Comparison of ENCODE assay signal across 8 cellular contexts in genomic region chr1:155979525-155980343, GRCh38. TPM values are rescaled to one million over a fixed set of nuclear protein-coding genes. Genes with fewer than 3 reads are reported as not detected.
A peak's percentile ranks its signal among the peaks of the same experiment; 100 is the strongest.
DNase-seq lines count a peak whose midpoint lies in the region; ATAC-seq and TF ChIP-seq lines count a peak whose summit lies in the region.

No MANE protein-coding gene starts in this region.

- H3K4me1 ChIP-seq in CD8-positive, alpha-beta memory T cell (ENCODE audit: insufficient read depth, low read length) = peaks cover 63% of the 10 kb centered on the region
- H3K4me1 ChIP-seq in mammary epithelial cell (ENCODE audit: insufficient read depth, low read length) (peaks cover 75% of the 10 kb centered on the region), aorta (ENCODE audit: control insufficient read depth in 1 of 2, insufficient read depth in 2 of 2, low read length in 2 of 2) (peaks cover 0 to 16% of the 10 kb centered on the region in 2 donors)

- H4K20me1 ChIP-seq in mammary epithelial cell (ENCODE audit: insufficient read depth, low read length) = no peaks in the 10 kb centered on the region

- dilution Hi-C loops in mammary epithelial cell (cut with HindIII; ENCODE audit: low sequenced_read_pairs) = no loop called here

- H2AFZ ChIP-seq in mammary epithelial cell (ENCODE audit: low read depth, low read length) = peak overlapping the region; percentile 75

- H3K4me3 Mint-ChIP-seq in CD8-positive, alpha-beta memory T cell = peak overlapping the region; percentile 92 to 100 (median 98)
- H3K4me3 Mint-ChIP-seq in memory B cell = peak overlapping the region; percentile 86

- CTCF ChIA-PET in CD8-positive, alpha-beta memory T cell (lab: Charles Lee) = interaction anchor here (1.0 to 5.1 kb wide), 6 partner anchors 10 to 41 kb away, joined by 3 to 34 read pairs (median 11); no protein-coding TSS in a partner anchor
- CTCF ChIA-PET in mammary epithelial cell (lab: Charles Lee; ENCODE audit: low non-redundant PET) = interaction anchor here (0.5 to 0.7 kb wide), 3 partner anchors 16 to 249 kb away, joined by 3 to 6 read pairs (median 3); no protein-coding TSS in a partner anchor

- peak overlapping the region; percentile 92 for H3K4me2 ChIP-seq in mammary epithelial cell (ENCODE audit: insufficient read depth, low read depth, low read length)

- H3K9me3 Mint-ChIP-seq in CD8-positive, alpha-beta memory T cell = no peaks in the 10 kb centered on the region
- no peaks in the 10 kb centered on the region for H3K9me3 Mint-ChIP-seq in memory B cell

- H3K27ac ChIP-seq in CD8-positive, alpha-beta memory T cell (ENCODE audit: low read depth, low read length) = peak overlapping the region; percentile 94
- H3K27ac ChIP-seq in mammary epithelial cell (ENCODE audit: insufficient read depth, low read depth, low read length) (peak overlapping the region; percentile 76), aorta (ENCODE audit: low read depth in 1 of 2, low read length in 2 of 2) (peak overlapping the region; percentile 78 to 97)

- H3K36me3 ChIP-seq in CD8-positive, alpha-beta memory T cell (ENCODE audit: insufficient read depth, low read length) = no peaks in the 10 kb centered on the region
- H3K36me3 ChIP-seq in MG63 = peaks cover 77% of the 10 kb centered on the region
- H3K36me3 ChIP-seq in mammary epithelial cell (ENCODE audit: insufficient read depth, low read length) = no peaks in the 10 kb centered on the region
- no peaks in the 10 kb centered on the region for H3K36me3 ChIP-seq in aorta (ENCODE audit: control insufficient read depth in 1 of 2, insufficient read depth in 2 of 2, low read length in 1 of 2)

- no peak for ATAC-seq in memory B cell (ENCODE audit: low read depth)
- ATAC-seq in aorta (ENCODE audit: low FRiP score) = peak; percentile 54
- ATAC-seq in HG03095 (IDR thresholded peaks at IDR 0.05; ENCODE audit: unreplicated experiment) = no peak
- ATAC-seq in HG03442 (IDR thresholded peaks at IDR 0.05; ENCODE audit: unreplicated experiment) = no peak
- ATAC-seq in HG02870 (IDR thresholded peaks at IDR 0.05; ENCODE audit: unreplicated experiment) = no peak

- peaks cover 61 to 82% (median 65%) of the 10 kb centered on the region in 3 donors for H3K4me1 Mint-ChIP-seq in CD8-positive, alpha-beta memory T cell
- peaks cover 54% of the 10 kb centered on the region for H3K4me1 Mint-ChIP-seq in memory B cell

- no peak for TF ChIP-seq CTCF in mammary epithelial cell (conservative IDR thresholded peaks at IDR 0.05 in 1 of 2, IDR thresholded peaks at IDR 0.05 in 1 of 2; ENCODE audit: extremely low read depth in 1 of 2, insufficient read depth in 1 of 2, low read depth in 1 of 2, low read length in 2 of 2)

- WGBS in mammary epithelial cell (ENCODE audit: low coverage, missing lambda C conversion rate) = 23% methylated on average over 3 of the region's 5 CpGs
- 0 to 2% methylated on average over 5 of the region's 5 CpGs for WGBS in aorta, 2 donors

- H3K27me3 ChIP-seq in CD8-positive, alpha-beta memory T cell (ENCODE audit: insufficient read depth, low read length, poor library complexity, severe bottlenecking) = no peaks in the 10 kb centered on the region
- no peaks in the 10 kb centered on the region for H3K27me3 ChIP-seq in MG63
- H3K27me3 ChIP-seq in mammary epithelial cell (ENCODE audit: insufficient read depth, low read length) = no peaks in the 10 kb centered on the region
- no peaks in the 10 kb centered on the region for H3K27me3 ChIP-seq in aorta (ENCODE audit: control insufficient read depth in 1 of 2, insufficient read depth in 2 of 2, low read length in 1 of 2)

- H3K9me3 ChIP-seq in CD8-positive, alpha-beta memory T cell (ENCODE audit: low read length) = no peaks in the 10 kb centered on the region
- no peaks in the 10 kb centered on the region for H3K9me3 ChIP-seq in MG63
- H3K9me3 ChIP-seq in mammary epithelial cell (replicated peaks; ENCODE audit: insufficient read depth, low read length) = no peaks in the 10 kb centered on the region
- H3K9me3 ChIP-seq in aorta (ENCODE audit: control insufficient read depth, low read length) = no peaks in the 10 kb centered on the region

- peak overlapping the region; percentile 92 for H3K9ac ChIP-seq in mammary epithelial cell (ENCODE audit: insufficient read depth, low read length)

- no TSS peak for BruUV-seq in mammary epithelial cell (replicated peaks; lab: Mats Ljungman, UMichigan)

- in situ Hi-C loops in mammary epithelial cell (cut with MboI; ENCODE audit: low sequenced_read_pairs in 2 of 2) = no loop called here

- DNase-seq in CD8-positive, alpha-beta memory T cell = no peak
- DNase-seq in MG63 (peak; percentile 53), mammary epithelial cell (peak; percentile 14), memory B cell (ENCODE audit: low spot score in 2 of 2) (no peak), aorta (peak in 1 of 2 donors; percentile 76)

- peaks cover 71% of the 10 kb centered on the region for H3K79me2 ChIP-seq in mammary epithelial cell (ENCODE audit: insufficient read depth, low read length)

- intact Hi-C loops in mammary epithelial cell (cut with micrococcal nuclease) (loop anchor here (5.0 kb wide), 1 partner anchor 122 kb away; the partner anchor contains the start of genes GON4L and SYT11), aorta (cut with DNase I) (loop anchor here in 1 of 2 donors (5.0 to 10.0 kb wide), 2 partner anchors 37 to 145 kb away; partner anchors contain the start of gene RXFP4)

- no peaks in the 10 kb centered on the region for H3K27me3 Mint-ChIP-seq in CD8-positive, alpha-beta memory T cell
- no peaks in the 10 kb centered on the region for H3K27me3 Mint-ChIP-seq in memory B cell

- POLR2A ChIA-PET in CD8-positive, alpha-beta memory T cell (lab: Charles Lee) = interaction anchor here (0.5 to 0.9 kb wide), 4 partner anchors 10 to 46 kb away, joined by 3 to 4 read pairs (median 3); partner anchors contain the start of gene KHDC4

- H3K4me3 ChIP-seq in CD8-positive, alpha-beta memory T cell (ENCODE audit: low read length) = peak overlapping the region; percentile 91
- H3K4me3 ChIP-seq in MG63 = peak overlapping the region; percentile 94
- peak overlapping the region; percentile 82 to 91 (median 91) for H3K4me3 ChIP-seq in mammary epithelial cell (replicated peaks in 1 of 3; ENCODE audit: insufficient read depth in 1 of 3, low read depth in 2 of 3, low read length in 3 of 3)
- H3K4me3 ChIP-seq in aorta (ENCODE audit: low read length in 2 of 2) = peak overlapping the region; percentile 95 to 96

- peaks cover 0 to 27% (median 0%) of the 10 kb centered on the region in 3 donors for H3K36me3 Mint-ChIP-seq in CD8-positive, alpha-beta memory T cell
- H3K36me3 Mint-ChIP-seq in memory B cell = peaks cover 17% of the 10 kb centered on the region

- H3K27ac Mint-ChIP-seq in CD8-positive, alpha-beta memory T cell = peak overlapping the region; percentile 86 to 99 (median 94)
- peak overlapping the region; percentile 91 for H3K27ac Mint-ChIP-seq in memory B cell

RNA-seq across cellular contexts. Expression of gene ARHGEF2, which starts 1.4 kb away (rescaled TPM):
- 100 to 1,000 TPM; 168 to 176 TPM for total RNA-seq in CD8-positive, alpha-beta memory T cell
- polyA plus RNA-seq in CD8-positive, alpha-beta memory T cell = 18.8 TPM
- total RNA-seq in MG63 (2014; rRNA removed; shearing (Covaris generic); ENCODE audit: low replicate concordance) = 38.7 and 70.6 TPM in 2 replicates
- 100 to 1,000 TPM in 1 of 2 donors, 10 to 100 TPM in 1; 79.4 to 161 TPM for total RNA-seq in mammary epithelial cell
- 69.9 TPM for polyA plus RNA-seq in mammary epithelial cell
- polyA minus RNA-seq in mammary epithelial cell = 60.4 TPM
- total RNA-seq in aorta = 100 to 1,000 TPM; 175 to 217 TPM
- 10 to 100 TPM; 58.3 to 58.9 TPM for polyA plus RNA-seq in aorta

RNA-seq across cellular contexts. Expression of gene RXFP4, which starts 38.3 kb away (rescaled TPM):
- not detected for total RNA-seq in CD8-positive, alpha-beta memory T cell
- 0.29 TPM for polyA plus RNA-seq in CD8-positive, alpha-beta memory T cell
- total RNA-seq in MG63 (2014; rRNA removed; shearing (Covaris generic); ENCODE audit: low replicate concordance) = not detected in 2 replicates
- total RNA-seq in mammary epithelial cell (not detected), aorta (not detected)
- polyA plus RNA-seq in mammary epithelial cell (0.07 TPM), aorta (not detected)
- not detected for polyA minus RNA-seq in mammary epithelial cell

RNA-seq across cellular contexts. Expression of gene SSR2, which starts 41.0 kb away (rescaled TPM):
- 100 to 1,000 TPM; 187 to 190 TPM for total RNA-seq in CD8-positive, alpha-beta memory T cell
- 380 TPM for polyA plus RNA-seq in CD8-positive, alpha-beta memory T cell
- total RNA-seq in MG63 (2014; rRNA removed; shearing (Covaris generic); ENCODE audit: low replicate concordance) = 243 and 387 TPM in 2 replicates
- total RNA-seq in mammary epithelial cell (100 to 1,000 TPM; 158 to 195 TPM), aorta (100 to 1,000 TPM; 151 to 152 TPM)
- polyA plus RNA-seq in mammary epithelial cell (511 TPM), aorta (100 to 1,000 TPM; 232 to 245 TPM)
- 194 TPM for polyA minus RNA-seq in mammary epithelial cell

RNA-seq across cellular contexts. Expression of gene KHDC4, which starts 45.5 kb away (rescaled TPM):
- 10 to 100 TPM; 58.8 to 61.2 TPM for total RNA-seq in CD8-positive, alpha-beta memory T cell
- polyA plus RNA-seq in CD8-positive, alpha-beta memory T cell = 8.2 TPM
- 26.0 and 32.1 TPM in 2 replicates for total RNA-seq in MG63 (2014; rRNA removed; shearing (Covaris generic); ENCODE audit: low replicate concordance)
- total RNA-seq in mammary epithelial cell (10 to 100 TPM; 35.3 to 56.5 TPM), aorta (10 to 100 TPM; 47.0 to 60.5 TPM)
- polyA plus RNA-seq in mammary epithelial cell (28.9 TPM), aorta (10 to 100 TPM in 1 of 2 donors, 1 to 10 TPM in 1; 6.8 to 49.5 TPM)
- 41.3 TPM for polyA minus RNA-seq in mammary epithelial cell

Comparison
In these comparisons a context has a peak if more than half of its experiments do, and no peak if none do; other contexts are left out.
1. DNase-seq: peak in MG63 (single experiment) and mammary epithelial cell (single experiment); none in CD8-positive, alpha-beta memory T cell (0 of 5) and memory B cell (0 of 2).
2. Peak in every context shown above with its lines, with median percentiles within 50 percentile points of each other: H3K27ac ChIP-seq and H3K4me3 ChIP-seq.